Comparison of ENCODE assay signal across 13 cellular contexts in the genomic region with DNA sequence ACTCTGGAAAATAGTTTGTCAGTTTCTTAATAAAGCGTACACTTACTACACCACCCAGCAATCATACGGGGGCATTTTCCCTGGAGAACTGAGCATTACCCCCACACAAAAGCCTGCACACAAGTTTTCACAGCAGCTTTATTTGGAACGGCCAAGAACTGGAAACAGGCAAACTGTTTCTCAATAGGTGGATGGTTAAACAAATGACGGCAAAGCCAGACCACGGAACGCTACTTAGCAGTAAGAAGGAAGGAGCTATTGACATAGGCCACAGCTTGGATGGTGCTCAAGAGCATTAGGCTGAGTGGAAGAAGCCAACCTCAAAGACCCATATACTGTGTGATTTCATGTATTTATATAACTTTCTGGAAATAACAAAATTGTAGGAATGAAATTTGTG. TPM values are rescaled to one million over a fixed set of nuclear protein-coding genes. Genes with fewer than 3 reads are reported as not detected.
DNase-seq lines count a peak whose midpoint lies in the region; ATAC-seq, FAIRE-seq and TF ChIP-seq lines count a peak whose summit lies in the region.
"Had no signal": no experiment of that assay in that cellular context is flagged by ENCODE, and none has a peak within 500 bp of the region (broad histone marks: within the 10 kb centered on the region; RNA-seq: fewer than 3 reads in every experiment).

No MANE protein-coding gene starts in this region.

- no peak for TF ChIP-seq POLR2A in endothelial cell of umbilical vein (IDR thresholded peaks at IDR 0.05; ENCODE audit: low read depth, low read length)

- H3K27ac ChIP-seq in endothelial cell of umbilical vein (ENCODE audit: insufficient read depth, low read depth, low read length) = peak overlapping the region; percentile 95
- no peak overlapping the region for H3K27ac ChIP-seq in WERI-Rb-1
- H3K27ac ChIP-seq: SK-N-MC had no signal

- peaks cover 67% of the 10 kb centered on the region for H3K4me1 ChIP-seq in endothelial cell of umbilical vein (ENCODE audit: control insufficient read depth, extremely low read depth, insufficient read depth, low read length)

- dilution Hi-C loops in endothelial cell of umbilical vein (cut with MboI; ENCODE audit: extremely low pct_ligation_motif_present, low sequenced_read_pairs) = no loop called here

- no peak for ATAC-seq in HG03025 (IDR thresholded peaks at IDR 0.05; ENCODE audit: low FRiP score, unreplicated experiment)
- ATAC-seq: sciatic nerve had no signal

- H4K20me1 ChIP-seq in endothelial cell of umbilical vein (replicated peaks; ENCODE audit: control insufficient read depth, extremely low read depth, insufficient read depth, low read length) = no peaks in the 10 kb centered on the region

- H3K79me2 ChIP-seq in endothelial cell of umbilical vein (ENCODE audit: control insufficient read depth, insufficient read depth, low read length) = peaks cover 65% of the 10 kb centered on the region

- peak overlapping the region; percentile 33 for H2AFZ ChIP-seq in endothelial cell of umbilical vein (ENCODE audit: low read depth, low read length)

- CTCF ChIA-PET in endothelial cell of umbilical vein (lab: Charles Lee) = interaction anchor here (2.4 to 2.5 kb wide), 2 partner anchors 9 to 50 kb away, joined by 23 to 51 read pairs; a partner anchor contains a TSS

- POLR2A ChIA-PET in endothelial cell of umbilical vein (lab: Charles Lee) = interaction anchor here (0.6 to 1.1 kb wide), 2 partner anchors 11 to 43 kb away, joined by 3 to 5 read pairs; no protein-coding TSS in a partner anchor

- no peak for FAIRE-seq in endothelial cell of umbilical vein (lab: Jason Lieb, UNC)

- H3K9me1 ChIP-seq in endothelial cell of umbilical vein (replicated peaks; ENCODE audit: control insufficient read depth, extremely low read depth, insufficient read depth, low read length) = no peaks in the 10 kb centered on the region

- BruUV-seq in endothelial cell of umbilical vein (replicated peaks; lab: Mats Ljungman, UMichigan) = TSS peak; percentile 20

- intact Hi-C loops in endothelial cell of umbilical vein (cut with micrococcal nuclease) = loop anchor here (1.0 kb wide), 1 partner anchor 10 kb away; no protein-coding TSS in a partner anchor

- peaks cover 0 to 6% of the 10 kb centered on the region in 2 experiments for H3K36me3 ChIP-seq in endothelial cell of umbilical vein (ENCODE audit: control insufficient read depth in 2 of 2, extremely low read depth in 1 of 2, insufficient read depth in 2 of 2, low read length in 2 of 2)
- no peaks in the 10 kb centered on the region for H3K36me3 ChIP-seq in WERI-Rb-1

- H3K9me3 ChIP-seq in endothelial cell of umbilical vein (replicated peaks; ENCODE audit: control insufficient read depth, insufficient read depth, low read length) = no peaks in the 10 kb centered on the region
- H3K9me3 ChIP-seq in WERI-Rb-1 (ENCODE audit: severe bottlenecking) = no peaks in the 10 kb centered on the region

- H3K9ac ChIP-seq in endothelial cell of umbilical vein (replicated peaks; ENCODE audit: extremely low read depth, insufficient read depth, low read length) = peak overlapping the region; percentile 68

- TF ChIP-seq CTCF in endothelial cell of umbilical vein (IDR thresholded peaks at IDR 0.05; ENCODE audit: extremely low read depth in 1 of 2, insufficient read depth in 1 of 2, low read depth in 1 of 2, low read length in 2 of 2) (no peak), WERI-Rb-1 (IDR thresholded peaks at IDR 0.05; ENCODE audit: low read depth, low read length) (no peak)

- peak; percentile 34 for DNase-seq in DMS53 treated with DMSO at 0.1 percent for 48 hours (lab: John Stamatoyannopoulos, UW; ENCODE audit: unreplicated experiment)
- DNase-seq in NCI-H226 = peak; percentile 76
- DNase-seq in endothelial cell of umbilical vein (ENCODE audit: low read depth, low spot score) = peak; percentile 68
- DNase-seq in skeletal muscle cell (ENCODE audit: low read depth) = peak; percentile 44
- DNase-seq in WERI-Rb-1 = no peak
- DNase-seq in stimulated activated CD4-positive, alpha-beta T cell treated with anti-CD3 and anti-CD28 coated beads, Interleukin-1b, Interleukin-23, amount 100 ng/mL, for 48 hours = no peak
- no peak for DNase-seq in T-helper 2 cell
- DNase-seq: amniotic stem cell; midbrain; stimulated activated CD8-positive, alpha-beta memory T cell treated with anti-CD3 and anti-CD28 coated beads, Interleukin-4, amount 100 ng/mL, for 48 hours had no signal

- H3K27me3 ChIP-seq in endothelial cell of umbilical vein (ENCODE audit: control insufficient read depth in 2 of 2, insufficient read depth in 2 of 2, low read length in 2 of 2) (no peaks in the 10 kb centered on the region), WERI-Rb-1 (ENCODE audit: insufficient read depth, low read depth, severe bottlenecking) (peaks cover 62% of the 10 kb centered on the region)

- no peak overlapping the region for H3K4me3 ChIP-seq in endothelial cell of umbilical vein (replicated peaks in 1 of 3; ENCODE audit: insufficient read depth in 1 of 3, low read depth in 1 of 3, low read length in 3 of 3)
- H3K4me3 ChIP-seq in skeletal muscle cell (ENCODE audit: low read depth, low read length) = no peak overlapping the region
- no peak overlapping the region for H3K4me3 ChIP-seq in WERI-Rb-1 (ENCODE audit: low read depth, low read length)
- H3K4me3 ChIP-seq: SK-N-MC had no signal

- H3K4me2 ChIP-seq in endothelial cell of umbilical vein (ENCODE audit: insufficient read depth, low read length) = peak overlapping the region; percentile 49

TF ChIP-seq in endothelial cell of umbilical vein, 7 proteins besides CTCF, POLR2A, EP300 and RAD21:
- TF ChIP-seq GATA2 (IDR thresholded peaks at IDR 0.05; ENCODE audit: insufficient read depth, insufficient read length, low read depth, low read length) (no peak), FOS (IDR thresholded peaks at IDR 0.05; ENCODE audit: borderline replicate concordance, insufficient read depth, low read length) (no peak), MYC (IDR thresholded peaks at IDR 0.05; ENCODE audit: low read depth, low read length) (no peak), JUN (IDR thresholded peaks at IDR 0.05; ENCODE audit: borderline replicate concordance, insufficient read depth, insufficient read length, low read depth) (no peak), POLR2AphosphoS5 (IDR thresholded peaks at IDR 0.05; ENCODE audit: insufficient read depth, low read depth, low read length) (no peak)
- TF ChIP-seq, protein P1, sequence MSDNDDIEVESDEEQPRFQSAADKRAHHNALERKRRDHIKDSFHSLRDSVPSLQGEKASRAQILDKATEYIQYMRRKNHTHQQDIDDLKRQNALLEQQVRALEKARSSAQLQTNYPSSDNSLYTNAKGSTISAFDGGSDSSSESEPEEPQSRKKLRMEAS (IDR thresholded peaks at IDR 0.05; ENCODE audit: insufficient read depth, insufficient read length) = no peak
TF ChIP-seq in endothelial cell of umbilical vein: peak in this region for 0.

RNA-seq across cellular contexts. Expression of a gene that starts 9.0 kb away (rescaled TPM):
- 104 and 114 TPM in 2 replicates for total RNA-seq in endothelial cell of umbilical vein
- polyA plus RNA-seq in endothelial cell of umbilical vein = 26.3 and 31.5 TPM in 2 replicates
- 28.8 and 29.6 TPM in 2 replicates for polyA plus RNA-seq in endothelial cell of umbilical vein (2011; cell fraction: cytosol; rRNA removed)
- 11.2 and 12.9 TPM in 2 replicates for polyA plus RNA-seq in endothelial cell of umbilical vein (2011; cell fraction: nucleus; rRNA removed)
- polyA plus RNA-seq in endothelial cell of umbilical vein (2012) = 34.5 and 67.0 TPM in 2 replicates
- polyA minus RNA-seq in endothelial cell of umbilical vein = 23.2 and 26.4 TPM in 2 replicates
- polyA minus RNA-seq in endothelial cell of umbilical vein (2011; cell fraction: cytosol; rRNA and poly(A)+ RNA removed) = not detected
- 6.7 and 7.4 TPM in 2 replicates for polyA minus RNA-seq in endothelial cell of umbilical vein (2011; cell fraction: nucleus; rRNA and poly(A)+ RNA removed)

Comparison
In these comparisons a context has a peak if more than half of its experiments do, and no peak if none do; other contexts are left out.
1. DNase-seq: peak in DMS53 treated with DMSO at 0.1 percent for 48 hours (single experiment), NCI-H226 (single experiment), endothelial cell of umbilical vein (single experiment) and skeletal muscle cell (single experiment); none in WERI-Rb-1 (single experiment), stimulated activated CD4-positive, alpha-beta T cell treated with anti-CD3 and anti-CD28 coated beads, Interleukin-1b, Interleukin-23, amount 100 ng/mL, for 48 hours (single experiment) and T-helper 2 cell (0 of 5).